8 cellular contexts compared by ENCODE assay signal in the genomic region with DNA sequence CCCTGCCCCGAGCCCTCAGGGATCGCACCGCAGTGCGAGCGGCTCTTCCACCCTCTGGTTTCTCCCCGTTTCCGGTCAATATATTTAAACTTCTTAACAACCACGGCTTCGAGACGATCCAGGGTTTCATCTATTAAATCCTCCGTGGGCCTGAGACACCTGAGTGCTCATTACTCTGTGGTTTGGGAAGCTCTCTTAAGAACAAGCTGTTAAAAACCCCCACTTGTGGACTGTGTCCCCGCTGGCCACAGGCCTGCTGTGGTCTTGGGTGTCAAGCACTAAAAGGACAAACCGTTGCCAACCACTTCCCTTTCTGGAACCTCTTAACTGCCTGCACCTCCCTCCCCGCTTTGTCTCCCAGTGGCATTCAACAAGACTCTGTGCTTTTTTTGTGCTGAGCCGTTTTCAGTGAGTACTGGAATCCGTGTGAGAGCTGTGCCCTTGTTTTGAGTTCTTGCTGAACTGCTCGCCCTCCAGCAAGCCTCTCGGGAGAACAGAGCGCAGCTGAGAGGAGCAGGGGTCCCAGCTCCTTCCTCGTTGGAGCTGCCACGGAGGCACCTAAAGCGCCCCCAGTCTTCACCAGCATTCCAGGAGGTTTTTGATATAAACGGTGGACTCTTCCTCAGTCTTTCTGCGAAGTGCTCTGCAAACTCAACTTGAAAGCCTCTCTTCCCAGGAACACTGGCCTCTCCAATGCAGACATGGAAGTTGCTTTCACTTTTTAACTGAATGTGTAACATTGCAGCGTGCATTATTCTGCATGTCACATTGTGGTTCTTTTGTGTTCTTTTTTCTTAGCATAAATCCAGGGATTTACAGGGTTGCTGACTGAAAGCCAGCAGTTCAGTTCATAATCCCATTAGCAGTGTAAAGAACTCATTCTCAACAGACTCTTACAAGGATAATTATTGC. TPM values are rescaled to one million over a fixed set of nuclear protein-coding genes. Genes with fewer than 3 reads are reported as not detected.
DNase-seq lines count a peak whose midpoint lies in the region; ATAC-seq, FAIRE-seq and TF ChIP-seq lines count a peak whose summit lies in the region.

No MANE protein-coding gene starts in this region.

- H3K79me2 ChIP-seq in keratinocyte (ENCODE audit: control insufficient read depth, insufficient read depth, low read length) (peaks cover 37% of the 10 kb centered on the region), smooth muscle cell (ENCODE audit: low read depth) (peaks cover 42% of the 10 kb centered on the region)

- peak overlapping the region; percentile 98 to 99 for H3K27ac ChIP-seq in coronary artery
- H3K27ac ChIP-seq in keratinocyte (ENCODE audit: control insufficient read depth, insufficient read depth, low read length): peak overlapping the region; percentile 66
- peak overlapping the region; percentile 94 for H3K27ac ChIP-seq in smooth muscle cell (ENCODE audit: low read depth)

- H3F3A ChIP-seq in smooth muscle cell (ENCODE audit: low read depth): peaks cover 21% of the 10 kb centered on the region

- H3K4me1 ChIP-seq in keratinocyte (ENCODE audit: control insufficient read depth, extremely low read depth, insufficient read depth, low read length) (peaks cover 34% of the 10 kb centered on the region), smooth muscle cell (ENCODE audit: low read depth) (peaks cover 19% of the 10 kb centered on the region)

- peak overlapping the region; percentile 78 for H3K9ac ChIP-seq in keratinocyte (ENCODE audit: control insufficient read depth, extremely low read depth, insufficient read depth, low read length)
- peak overlapping the region; percentile 86 for H3K9ac ChIP-seq in smooth muscle cell (ENCODE audit: low read depth)

- TF ChIP-seq CTCF in coronary artery (IDR thresholded peaks at IDR 0.05) (no peak), keratinocyte (optimal IDR thresholded peaks at IDR 0.05 in 1 of 3, IDR thresholded peaks at IDR 0.05 in 1 of 3, conservative IDR thresholded peaks at IDR 0.05 in 1 of 3; ENCODE audit: extremely low read depth in 1 of 3, insufficient read depth in 2 of 3, low read length in 3 of 3) (no peak), smooth muscle cell (IDR thresholded peaks at IDR 0.05; ENCODE audit: borderline replicate concordance, insufficient read depth, poor library complexity, severe bottlenecking) (no peak)

- dilution Hi-C loops in keratinocyte (cut with MboI; ENCODE audit: extremely low pct_ligation_motif_present, low sequenced_read_pairs): no loop called here

- DNase-seq in NCI-H510A treated with DMSO at 0.1 percent for 48 hours (lab: John Stamatoyannopoulos, UW) (peak; percentile 55), NCI-H510A (lab: John Stamatoyannopoulos, UW) (no peak), SIG-M5 treated with dmso at 0.1 percent for 504 hours (lab: John Stamatoyannopoulos, UW; ENCODE audit: unreplicated experiment) (peak; percentile 84), coronary artery (ENCODE audit: low spot score) (peak; percentile 77), keratinocyte (ENCODE audit: low read depth, low spot score) (no peak), smooth muscle cell (lab: John Stamatoyannopoulos, UW; ENCODE audit: unreplicated experiment) (no peak), SW 1271 (lab: John Stamatoyannopoulos, UW) (no peak)

- FAIRE-seq in keratinocyte (lab: Jason Lieb, UNC): peak; percentile 74

- H4K20me1 ChIP-seq in keratinocyte (ENCODE audit: control insufficient read depth, extremely low read depth, insufficient read depth, low read length): no peaks in the 10 kb centered on the region
- peaks cover 3% of the 10 kb centered on the region for H4K20me1 ChIP-seq in smooth muscle cell (ENCODE audit: low read depth)

- H2AFZ ChIP-seq in keratinocyte (ENCODE audit: control insufficient read depth, low read length): peak overlapping the region; percentile 84
- H2AFZ ChIP-seq in smooth muscle cell (ENCODE audit: low read depth): peak overlapping the region; percentile 92

- H3K4me3 ChIP-seq in coronary artery: peak overlapping the region; percentile 99
- H3K4me3 ChIP-seq in keratinocyte (ENCODE audit: control insufficient read depth in 2 of 3, extremely low read depth in 1 of 3, insufficient read depth in 2 of 3, low read depth in 1 of 3, low read length in 3 of 3): peak overlapping the region; percentile 10 to 88 (median 81)
- peak overlapping the region; percentile 77 for H3K4me3 ChIP-seq in smooth muscle cell

- no peaks in the 10 kb centered on the region for H3K9me3 ChIP-seq in keratinocyte (ENCODE audit: control insufficient read depth, low read depth, low read length)
- no peaks in the 10 kb centered on the region for H3K9me3 ChIP-seq in smooth muscle cell (replicated peaks; ENCODE audit: low read depth)

- ATAC-seq in HG02798 (IDR thresholded peaks at IDR 0.05; ENCODE audit: poor library complexity, unreplicated experiment): peak; percentile 62

- WGBS in smooth muscle cell (ENCODE audit: low lambda C conversion rate): 5% methylated on average over 25 of the region's 25 CpGs

- H3K9me1 ChIP-seq in keratinocyte (ENCODE audit: control insufficient read depth, extremely low read depth, insufficient read depth, low read length): no peaks in the 10 kb centered on the region

- H3K27me3 ChIP-seq in keratinocyte (ENCODE audit: control insufficient read depth, extremely low read depth, insufficient read depth, low read length): no peaks in the 10 kb centered on the region
- H3K27me3 ChIP-seq in smooth muscle cell (ENCODE audit: low read depth): no peaks in the 10 kb centered on the region

- H3K36me3 ChIP-seq in keratinocyte (ENCODE audit: control insufficient read depth in 2 of 2, extremely low read depth in 1 of 2, insufficient read depth in 2 of 2, low read length in 2 of 2): peaks cover 2 to 4% of the 10 kb centered on the region in 2 experiments
- H3K36me3 ChIP-seq in smooth muscle cell (ENCODE audit: low read depth): no peaks in the 10 kb centered on the region

- H3K4me2 ChIP-seq in keratinocyte (ENCODE audit: control insufficient read depth, extremely low read depth, insufficient read depth, low read depth, low read length) (peak overlapping the region; percentile 94), smooth muscle cell (peak overlapping the region; percentile 87)

RNA-seq across cellular contexts. Expression of a gene that starts 0.7 kb away (rescaled TPM):
- polyA plus RNA-seq in keratinocyte: 333 to 459 TPM (median 413 TPM) in 3 replicates
- 88.3 TPM for polyA plus RNA-seq in keratinocyte (2011; ENCODE audit: low read depth)
- 261 and 339 TPM in 2 replicates for polyA plus RNA-seq in keratinocyte (2011; cell fraction: cytosol; rRNA removed)
- polyA plus RNA-seq in keratinocyte (2011; cell fraction: nucleus; rRNA removed): 517 and 626 TPM in 2 replicates
- polyA plus RNA-seq in keratinocyte (2012; ENCODE audit: low replicate concordance): 111 and 285 TPM in 2 replicates
- 50.8 to 61.4 TPM (median 51.7 TPM) in 3 replicates for polyA minus RNA-seq in keratinocyte
- 394 TPM for polyA minus RNA-seq in keratinocyte (2011; cell fraction: cytosol; rRNA and poly(A)+ RNA removed)
- 190 and 209 TPM in 2 replicates for polyA minus RNA-seq in keratinocyte (2011; cell fraction: nucleus; rRNA and poly(A)+ RNA removed)
- total RNA-seq in smooth muscle cell: 998 and 1,065 TPM in 2 replicates
- polyA plus RNA-seq in smooth muscle cell: 1,105 and 1,684 TPM in 2 replicates

Comparison
In these comparisons a context has a peak if more than half of its experiments do, and no peak if none do; other contexts are left out.
1. DNase-seq: peak in NCI-H510A treated with DMSO at 0.1 percent for 48 hours (single experiment), SIG-M5 treated with dmso at 0.1 percent for 504 hours (single experiment) and coronary artery (single experiment); none in NCI-H510A (single experiment), keratinocyte (single experiment), smooth muscle cell (single experiment) and SW 1271 (0 of 2).
2. Peak in every context shown above with its lines, with median percentiles within 50 percentile points of each other: H3K27ac ChIP-seq and H3K4me3 ChIP-seq.